ENCODE assay signal across 8 cellular contexts in the genomic region with DNA sequence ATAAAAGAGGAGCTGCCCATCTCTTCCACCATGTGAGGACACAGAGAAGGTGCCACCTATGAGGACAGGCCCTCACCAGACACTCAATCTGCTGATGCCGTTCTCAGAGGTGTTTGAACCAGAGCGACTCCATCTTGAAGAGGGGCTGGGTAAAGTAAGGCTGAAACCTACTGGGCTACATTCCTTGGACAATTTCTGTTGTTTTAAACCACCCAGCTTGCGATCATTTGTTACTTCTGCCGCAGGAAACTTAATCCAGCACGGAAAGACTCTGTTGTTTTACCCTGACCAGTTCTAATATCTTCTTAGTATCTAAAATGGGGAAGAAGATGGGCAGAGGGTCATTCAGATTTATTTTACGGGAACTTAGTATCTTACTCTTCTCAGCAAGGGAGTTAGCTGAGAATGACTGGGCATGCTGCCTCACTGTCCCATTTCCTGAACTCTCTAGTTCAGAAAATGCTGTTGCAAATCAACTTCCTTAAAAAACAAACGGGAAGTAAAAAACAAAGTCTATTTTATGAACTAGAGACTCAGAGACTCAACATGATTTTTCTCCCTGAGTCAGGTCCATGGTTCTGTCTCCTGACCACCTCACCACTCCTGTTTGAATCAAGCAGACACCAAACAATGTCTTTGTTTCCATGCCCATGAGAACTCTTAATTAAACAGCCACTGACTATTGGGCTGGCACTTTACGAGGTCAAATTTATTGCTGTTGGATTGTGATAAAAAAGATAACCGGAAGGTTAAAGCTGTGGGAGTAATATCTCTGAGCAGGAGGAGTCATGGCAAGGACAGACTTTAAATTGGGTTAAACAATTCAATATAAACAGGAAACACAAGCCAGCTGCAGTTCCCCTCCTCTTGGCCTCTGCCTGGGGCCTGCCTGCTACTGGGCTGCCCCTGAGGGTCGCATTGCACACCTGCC. TPM values are rescaled to one million over a fixed set of nuclear protein-coding genes. Genes with fewer than 3 reads are reported as not detected.
DNase-seq lines count a peak whose midpoint lies in the region; ATAC-seq and TF ChIP-seq lines count a peak whose summit lies in the region.

No MANE protein-coding gene starts in this region.

- no peaks in the 10 kb centered on the region for H3F3A ChIP-seq in GM23338 (replicated peaks; ENCODE audit: low read depth)

- no peaks in the 10 kb centered on the region for H3K27me3 ChIP-seq in layer of hippocampus (ENCODE audit: control insufficient read depth, insufficient read depth, low read length)
- H3K27me3 ChIP-seq in upper lobe of left lung = no peaks in the 10 kb centered on the region
- H3K27me3 ChIP-seq in GM23338 (ENCODE audit: insufficient read depth) = no peaks in the 10 kb centered on the region

- intact Hi-C loops in activated B cell treated with CpG ODN at 0.5 μM for 24 hours (cut with micrococcal nuclease) = no loop called here

- H3K9me3 Mint-ChIP-seq in activated T-cell treated with anti-CD3 and anti-CD28 coated beads, Interleukin-2, amount 50 U/mL, for 24 hours = no peaks in the 10 kb centered on the region
- no peaks in the 10 kb centered on the region for H3K9me3 Mint-ChIP-seq in activated T-cell treated with anti-CD3 and anti-CD28 coated beads, Interleukin-2, amount 50 U/mL, for 4 hours
- H3K9me3 Mint-ChIP-seq in activated B cell treated with CpG ODN at 0.5 μM for 24 hours (no peaks in the 10 kb centered on the region), GM23338 (no peaks in the 10 kb centered on the region)

- no peaks in the 10 kb centered on the region for H3K27me3 Mint-ChIP-seq in activated T-cell treated with anti-CD3 and anti-CD28 coated beads, Interleukin-2, amount 50 U/mL, for 24 hours
- H3K27me3 Mint-ChIP-seq in activated T-cell treated with anti-CD3 and anti-CD28 coated beads, Interleukin-2, amount 50 U/mL, for 4 hours (ENCODE audit: low read depth) = no peaks in the 10 kb centered on the region
- H3K27me3 Mint-ChIP-seq in activated B cell treated with CpG ODN at 0.5 μM for 24 hours = no peaks in the 10 kb centered on the region
- H3K27me3 Mint-ChIP-seq in GM23338 (ENCODE audit: insufficient read depth, low read depth, poor library complexity) = no peaks in the 10 kb centered on the region

- H3K9me2 ChIP-seq in GM23338 (ENCODE audit: insufficient read depth) = 0 out of 2 replicates have a peak, but pooled peaks cover 4% of the 10 kb centered on the region

- ATAC-seq in activated T-cell treated with anti-CD3 and anti-CD28 coated beads, Interleukin-2, amount 50 U/mL, for 4 hours = no peak
- ATAC-seq in activated B cell treated with CpG ODN at 0.5 μM for 24 hours (ENCODE audit: low read depth) (no peak), upper lobe of left lung (ENCODE audit: low FRiP score in 2 of 2) (peak in 1 of 2 donors; percentile 81), HG02852 (IDR thresholded peaks at IDR 0.05; ENCODE audit: unreplicated experiment) (no peak), GM23338 (no peak), GM21825 (IDR thresholded peaks at IDR 0.05; ENCODE audit: unreplicated experiment) (no peak)

- peaks cover 13% of the 10 kb centered on the region for H3K36me3 Mint-ChIP-seq in activated T-cell treated with anti-CD3 and anti-CD28 coated beads, Interleukin-2, amount 50 U/mL, for 24 hours (ENCODE audit: low read depth)
- peaks cover 5% of the 10 kb centered on the region for H3K36me3 Mint-ChIP-seq in activated T-cell treated with anti-CD3 and anti-CD28 coated beads, Interleukin-2, amount 50 U/mL, for 4 hours (ENCODE audit: insufficient read depth)
- H3K36me3 Mint-ChIP-seq in activated B cell treated with CpG ODN at 0.5 μM for 24 hours (ENCODE audit: low read depth) (peaks cover 12% of the 10 kb centered on the region), GM23338 (ENCODE audit: low read depth) (no peaks in the 10 kb centered on the region)

- H3K4me2 ChIP-seq in GM23338 = no peak overlapping the region

- peak overlapping the region; percentile 32 for H3K27ac Mint-ChIP-seq in activated T-cell treated with anti-CD3 and anti-CD28 coated beads, Interleukin-2, amount 50 U/mL, for 24 hours
- H3K27ac Mint-ChIP-seq in activated B cell treated with CpG ODN at 0.5 μM for 24 hours (peak overlapping the region; percentile 80), GM23338 (no peak overlapping the region)

- WGBS in upper lobe of left lung, 2 donors = 45 to 53% methylated on average over 10 of the region's 10 CpGs

- TF ChIP-seq POLR2A in upper lobe of left lung (IDR thresholded peaks at IDR 0.05) = no peak

- no peaks in the 10 kb centered on the region for H3K9me3 ChIP-seq in upper lobe of left lung

- H4K20me1 ChIP-seq in GM23338 (replicated peaks; ENCODE audit: insufficient read depth) = no peaks in the 10 kb centered on the region

- H3K4me3 ChIP-seq in upper lobe of left lung = no peak overlapping the region
- H3K4me3 ChIP-seq in GM23338 = no peak overlapping the region

- H3K4me1 ChIP-seq in upper lobe of left lung (peaks cover 23 to 40% (median 35%) of the 10 kb centered on the region in 4 donors), GM23338 (ENCODE audit: insufficient read depth) (no peaks in the 10 kb centered on the region)

- no peak overlapping the region for H2AFZ ChIP-seq in GM23338

- H3K4me1 Mint-ChIP-seq in activated T-cell treated with anti-CD3 and anti-CD28 coated beads, Interleukin-2, amount 50 U/mL, for 24 hours (ENCODE audit: low read depth) = peaks cover 44% of the 10 kb centered on the region
- peaks cover 50% of the 10 kb centered on the region for H3K4me1 Mint-ChIP-seq in activated T-cell treated with anti-CD3 and anti-CD28 coated beads, Interleukin-2, amount 50 U/mL, for 4 hours (ENCODE audit: low read depth)
- H3K4me1 Mint-ChIP-seq in activated B cell treated with CpG ODN at 0.5 μM for 24 hours = peaks cover 82% of the 10 kb centered on the region
- H3K4me1 Mint-ChIP-seq in GM23338 = peaks cover 9% of the 10 kb centered on the region

- peaks cover 0 to 16% (median 7%) of the 10 kb centered on the region in 4 donors for H3K36me3 ChIP-seq in upper lobe of left lung
- H3K36me3 ChIP-seq in GM23338 (ENCODE audit: insufficient read depth) = no peaks in the 10 kb centered on the region

- CTCF ChIA-PET in activated B cell treated with CpG ODN at 0.5 μM for 24 hours (lab: Charles Lee) = interaction anchor here (0.5 to 1.7 kb wide), 4 partner anchors 8 to 144 kb away, joined by 3 to 5 read pairs (median 4); no protein-coding TSS in a partner anchor

- TF ChIP-seq EP300 in upper lobe of left lung (IDR thresholded peaks at IDR 0.05) = peak in 1 of 4 donors; percentile 6

- TF ChIP-seq CTCF in activated B cell treated with CpG ODN at 0.5 μM for 24 hours (IDR thresholded peaks at IDR 0.05) (no peak), upper lobe of left lung (IDR thresholded peaks at IDR 0.05) (no peak), GM23338 (conservative IDR thresholded peaks at IDR 0.05; ENCODE audit: low read depth in 2 of 2) (no peak)

- POLR2A ChIA-PET in activated B cell treated with CpG ODN at 0.5 μM for 24 hours (lab: Charles Lee) = interaction anchor here (0.7 to 4.2 kb wide), 6 partner anchors 18 to 97 kb away, joined by 3 to 37 read pairs (median 7); a partner anchor contains a TSS

- no peak overlapping the region for H3K4me3 Mint-ChIP-seq in activated T-cell treated with anti-CD3 and anti-CD28 coated beads, Interleukin-2, amount 50 U/mL, for 24 hours
- no peak overlapping the region for H3K4me3 Mint-ChIP-seq in activated T-cell treated with anti-CD3 and anti-CD28 coated beads, Interleukin-2, amount 50 U/mL, for 4 hours
- H3K4me3 Mint-ChIP-seq in activated B cell treated with CpG ODN at 0.5 μM for 24 hours (peak overlapping the region; percentile 36), GM23338 (no peak overlapping the region)

- H3K27ac ChIP-seq in layer of hippocampus (ENCODE audit: low read depth, low read length) (peak overlapping the region; percentile 58), upper lobe of left lung (peak overlapping the region; percentile 81 to 89 (median 83)), GM23338 (ENCODE audit: low read depth) (no peak overlapping the region)

- H3K79me2 ChIP-seq in GM23338 (replicated peaks; ENCODE audit: insufficient read depth) = no peaks in the 10 kb centered on the region

- DNase-seq in activated T-cell treated with anti-CD3 and anti-CD28 coated beads, Interleukin-2, amount 50 U/mL, for 24 hours = no peak
- DNase-seq in activated T-cell treated with anti-CD3 and anti-CD28 coated beads, Interleukin-2, amount 50 U/mL, for 4 hours = no peak
- DNase-seq in activated B cell treated with CpG ODN at 0.5 μM for 24 hours (no peak), upper lobe of left lung (no peak), GM23338 (ENCODE audit: low spot score) (no peak)

TF ChIP-seq in GM23338, 12 proteins besides CTCF, POLR2A, EP300 and RAD21:
- TF ChIP-seq, protein P1, sequence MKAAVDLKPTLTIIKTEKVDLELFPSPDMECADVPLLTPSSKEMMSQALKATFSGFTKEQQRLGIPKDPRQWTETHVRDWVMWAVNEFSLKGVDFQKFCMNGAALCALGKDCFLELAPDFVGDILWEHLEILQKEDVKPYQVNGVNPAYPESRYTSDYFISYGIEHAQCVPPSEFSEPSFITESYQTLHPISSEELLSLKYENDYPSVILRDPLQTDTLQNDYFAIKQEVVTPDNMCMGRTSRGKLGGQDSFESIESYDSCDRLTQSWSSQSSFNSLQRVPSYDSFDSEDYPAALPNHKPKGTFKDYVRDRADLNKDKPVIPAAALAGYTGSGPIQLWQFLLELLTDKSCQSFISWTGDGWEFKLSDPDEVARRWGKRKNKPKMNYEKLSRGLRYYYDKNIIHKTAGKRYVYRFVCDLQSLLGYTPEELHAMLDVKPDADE (IDR thresholded peaks at IDR 0.05) = no peak
- TF ChIP-seq NANOG (IDR thresholded peaks at IDR 0.05; ENCODE audit: borderline replicate concordance) (no peak), ZNF331 (CRISPR knock-in tag; IDR thresholded peaks at IDR 0.05; ENCODE audit: low read depth) (no peak)

RNA-seq across cellular contexts. Expression of a gene that starts 23.8 kb away (rescaled TPM):
- 10 to 100 TPM; 21.1 to 33.9 (median 30.8) TPM for total RNA-seq in activated T-cell treated with anti-CD3 and anti-CD28 coated beads, Interleukin-2, amount 50 U/mL, for 4 hours
- total RNA-seq in activated B cell treated with CpG ODN at 0.5 μM for 24 hours (33.9 and 34.5 TPM in 2 replicates), upper lobe of left lung (10 to 100 TPM; 17.1 to 68.5 (median 36.0) TPM)
- 3.9 and 14.0 TPM in 2 replicates for total RNA-seq in GM23338 (2014; rRNA removed; shearing (Covaris generic))
- 14.5 and 18.7 TPM in 2 replicates for polyA plus RNA-seq in GM23338 (2016; fragmentation: Nextera tagmentation; extraction: Ambion mirVana)

RNA-seq across cellular contexts. Expression of a gene that starts 34.8 kb away (rescaled TPM):
- total RNA-seq in activated T-cell treated with anti-CD3 and anti-CD28 coated beads, Interleukin-2, amount 50 U/mL, for 4 hours = 10 to 100 TPM in 2 of 3 donors, 1 to 10 TPM in 1; 9.3 to 11.6 (median 10.2) TPM
- total RNA-seq in activated B cell treated with CpG ODN at 0.5 μM for 24 hours = 36.7 and 37.9 TPM in 2 replicates
- 10 to 100 TPM; 11.5 to 49.2 (median 41.0) TPM for total RNA-seq in upper lobe of left lung
- total RNA-seq in GM23338 (2014; rRNA removed; shearing (Covaris generic)) = 2.1 and 2.5 TPM in 2 replicates
- polyA plus RNA-seq in GM23338 (2016; fragmentation: Nextera tagmentation; extraction: Ambion mirVana) = 2.2 and 2.4 TPM in 2 replicates
